ENCODE assay signal across 8 cellular contexts in the genomic region with DNA sequence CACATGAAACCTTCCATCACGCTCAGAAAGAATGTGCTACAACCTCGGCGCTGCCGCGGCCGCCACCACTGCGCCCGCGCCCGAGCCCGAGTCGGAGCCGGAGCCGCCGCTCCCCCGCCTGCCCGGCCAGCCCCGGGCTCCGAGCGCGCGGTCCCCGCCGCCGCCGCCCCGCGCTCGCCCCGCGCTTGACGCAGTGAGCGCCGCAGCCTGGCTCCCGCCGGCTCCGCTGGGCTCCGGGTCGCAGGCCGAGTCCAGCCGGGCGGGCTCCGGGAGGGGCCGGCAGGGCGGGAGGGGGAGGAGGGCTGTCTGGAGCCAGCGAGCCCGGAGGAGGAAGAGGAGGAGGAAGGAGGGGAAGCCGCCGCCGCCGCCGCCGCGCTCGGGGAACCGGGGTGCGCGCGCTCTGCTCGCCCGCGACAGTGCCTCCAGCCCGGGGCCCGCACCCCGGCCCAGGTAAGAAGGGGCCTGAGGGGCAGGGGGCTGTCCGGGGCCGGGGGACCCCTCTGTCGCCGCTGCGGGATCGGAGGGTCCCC. TPM values are rescaled to one million over a fixed set of nuclear protein-coding genes. Genes with fewer than 3 reads are reported as not detected.
DNase-seq lines count a peak whose midpoint lies in the region; ATAC-seq and TF ChIP-seq lines count a peak whose summit lies in the region.

No MANE protein-coding gene starts in this region.

- TF ChIP-seq CTCF in AG04449 (IDR thresholded peaks at IDR 0.05; ENCODE audit: insufficient read depth, low read length, missing control alignments) = no peak
- TF ChIP-seq CTCF in brain microvascular endothelial cell (IDR thresholded peaks at IDR 0.05; ENCODE audit: low read depth, low read length, missing control alignments) = no peak
- TF ChIP-seq CTCF in lower leg skin (IDR thresholded peaks at IDR 0.05) = no peak

- H3K36me3 ChIP-seq in HAP-1 (replicated peaks) (no peaks in the 10 kb centered on the region), brain microvascular endothelial cell (replicated peaks) (no peaks in the 10 kb centered on the region)

- no peaks in the 10 kb centered on the region for H3K4me1 ChIP-seq in HAP-1

- in situ Hi-C loops in HAP-1 (cut with MboI; ENCODE audit: low sequenced_read_pairs) (no loop called here), brain microvascular endothelial cell (cut with HindIII; ENCODE audit: low pct_ligation_motif_present, low sequenced_read_pairs) (no loop called here)

- WGBS in lower leg skin, 2 donors = 0 to 1% methylated on average over 47 to 61 of the region's 71 CpGs

- H3K27me3 ChIP-seq in HAP-1 (ENCODE audit: low read depth) = peaks cover 20% of the 10 kb centered on the region
- peaks cover 52% of the 10 kb centered on the region for H3K27me3 ChIP-seq in brain microvascular endothelial cell (replicated peaks)

- intact Hi-C loops in lower leg skin (cut with DNase I; ENCODE audit: low total_unique reads) = loop anchor here (10.0 kb wide), 1 partner anchor 549 kb away; no protein-coding TSS in a partner anchor

- DNase-seq in AG04449 (ENCODE audit: low read depth, low spot score) (no peak), HAP-1 (ENCODE audit: low spot score in 2 of 2) (peak in 1 of 2 experiments; percentile 52), brain microvascular endothelial cell (no peak), lower leg skin (ENCODE audit: low spot score in 2 of 2) (peak in 1 of 2 donors; percentile 83), C1 segment of cervical spinal cord (lab: John Stamatoyannopoulos, UW) (no peak), superior temporal gyrus (ENCODE audit: extremely low spot score) (no peak)

- no peaks in the 10 kb centered on the region for H3K9me3 ChIP-seq in HAP-1

- CTCF ChIA-PET in AG04449 (lab: Yijun Ruan, JAX) = no interaction called here

- no peak overlapping the region for H3K27ac ChIP-seq in brain microvascular endothelial cell

- H3K4me3 ChIP-seq in AG04449 (ENCODE audit: low read depth, low read length) (peak overlapping the region; percentile 69), HAP-1 (peak overlapping the region; percentile 31), brain microvascular endothelial cell (ENCODE audit: low read depth, low read length) (peak overlapping the region; percentile 43), lower leg skin (ENCODE audit: low read depth, poor library complexity, severe bottlenecking) (peak overlapping the region; percentile 8)

- no peak for ATAC-seq in esophagus mucosa
- no peak for ATAC-seq in HG03520 (IDR thresholded peaks at IDR 0.05; ENCODE audit: unreplicated experiment)

- POLR2A ChIA-PET in AG04449 (lab: Yijun Ruan, JAX) = no interaction called here

- no peak for TF ChIP-seq POLR2A in lower leg skin (IDR thresholded peaks at IDR 0.05)

RNA-seq across cellular contexts. Expression of a gene that starts 4.3 kb away (rescaled TPM):
- total RNA-seq in lower leg skin (1 to 10 TPM; 1.2 to 2.6 (median 1.8) TPM), esophagus mucosa (0.68 TPM)

Comparison
In these comparisons a context has a peak if more than half of its experiments do, and no peak if none do; other contexts are left out.
1. H3K4me3 ChIP-seq: peak in every context shown above with its lines; median percentile 69 in AG04449; 43 in brain microvascular endothelial cell; 31 in HAP-1; 8 in lower leg skin.